ENCODE assay signal across 1 cellular context in the genomic region with DNA sequence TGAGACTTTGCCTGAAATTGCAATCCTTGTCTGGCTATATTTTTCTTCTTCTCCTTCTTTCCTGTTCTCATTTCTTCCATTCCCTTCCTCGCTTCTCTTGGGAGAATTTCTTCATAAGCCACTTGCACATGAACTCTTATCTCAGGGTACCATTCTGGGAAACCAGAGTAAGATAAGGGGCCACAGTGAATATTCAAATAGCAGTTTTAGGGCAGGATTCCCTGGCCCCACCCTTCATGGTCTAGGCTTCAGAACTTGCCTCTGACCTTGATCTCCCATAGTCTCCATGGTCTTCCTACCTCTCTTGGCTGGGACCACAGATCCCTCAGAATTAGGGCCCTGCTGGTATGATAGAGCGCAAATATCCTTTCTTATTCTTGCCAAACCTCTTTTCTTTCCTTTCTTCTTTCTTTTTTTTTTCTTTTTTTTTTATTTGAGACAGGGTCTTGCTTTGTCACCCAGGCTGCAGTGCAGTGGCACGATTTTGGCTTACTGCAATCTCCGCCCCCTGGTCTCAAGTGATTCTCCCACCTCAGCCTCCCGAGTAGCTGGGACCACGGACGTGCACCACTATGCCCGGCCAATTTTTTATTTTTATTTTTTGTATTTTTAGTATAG.
TF ChIP-seq lines count a peak whose summit lies in the region.

No MANE protein-coding gene starts in this region.

TF ChIP-seq in K562, 482 proteins besides CTCF, POLR2A, EP300 and RAD21 (continued from another document and continues in another):
- TF ChIP-seq CAMTA2 (CRISPR knock-in tag; conservative IDR thresholded peaks at IDR 0.05) = no peak
- TF ChIP-seq, protein P1, sequence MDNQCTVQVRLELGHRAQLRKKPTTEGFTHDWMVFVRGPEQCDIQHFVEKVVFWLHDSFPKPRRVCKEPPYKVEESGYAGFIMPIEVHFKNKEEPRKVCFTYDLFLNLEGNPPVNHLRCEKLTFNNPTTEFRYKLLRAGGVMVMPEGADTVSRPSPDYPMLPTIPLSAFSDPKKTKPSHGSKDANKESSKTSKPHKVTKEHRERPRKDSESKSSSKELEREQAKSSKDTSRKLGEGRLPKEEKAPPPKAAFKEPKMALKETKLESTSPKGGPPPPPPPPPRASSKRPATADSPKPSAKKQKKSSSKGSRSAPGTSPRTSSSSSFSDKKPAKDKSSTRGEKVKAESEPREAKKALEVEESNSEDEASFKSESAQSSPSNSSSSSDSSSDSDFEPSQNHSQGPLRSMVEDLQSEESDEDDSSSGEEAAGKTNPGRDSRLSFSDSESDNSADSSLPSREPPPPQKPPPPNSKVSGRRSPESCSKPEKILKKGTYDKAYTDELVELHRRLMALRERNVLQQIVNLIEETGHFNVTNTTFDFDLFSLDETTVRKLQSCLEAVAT (IDR thresholded peaks at IDR 0.05) = peak; percentile 12 to 71; a peak in 1 of 4 replicates
- no peak for TF ChIP-seq NR1H2 (CRISPR knock-in tag; IDR thresholded peaks at IDR 0.05)
- TF ChIP-seq, protein P2, sequence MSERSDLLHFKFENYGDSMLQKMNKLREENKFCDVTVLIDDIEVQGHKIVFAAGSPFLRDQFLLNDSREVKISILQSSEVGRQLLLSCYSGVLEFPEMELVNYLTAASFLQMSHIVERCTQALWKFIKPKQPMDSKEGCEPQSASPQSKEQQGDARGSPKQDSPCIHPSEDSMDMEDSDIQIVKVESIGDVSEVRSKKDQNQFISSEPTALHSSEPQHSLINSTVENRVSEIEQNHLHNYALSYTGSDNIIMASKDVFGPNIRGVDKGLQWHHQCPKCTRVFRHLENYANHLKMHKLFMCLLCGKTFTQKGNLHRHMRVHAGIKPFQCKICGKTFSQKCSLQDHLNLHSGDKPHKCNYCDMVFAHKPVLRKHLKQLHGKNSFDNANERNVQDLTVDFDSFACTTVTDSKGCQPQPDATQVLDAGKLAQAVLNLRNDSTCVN (CRISPR knock-in tag; IDR thresholded peaks at IDR 0.05) = no peak
- no peak for TF ChIP-seq BDP1 (IDR thresholded peaks at IDR 0.05; ENCODE audit: insufficient read depth, insufficient read length)
- no peak for TF ChIP-seq CBX2 (IDR thresholded peaks at IDR 0.05; ENCODE audit: insufficient read depth, low read length, poor library complexity, severe bottlenecking)
- no peak for TF ChIP-seq MAFK (IDR thresholded peaks at IDR 0.05; ENCODE audit: low read length)
- no peak for TF ChIP-seq ZNF707 (CRISPR knock-in tag; conservative IDR thresholded peaks at IDR 0.05)
- no peak for TF ChIP-seq ZNF282 (CRISPR knock-in tag; IDR thresholded peaks at IDR 0.05)
- peak; percentile 68 for TF ChIP-seq EP400 (IDR thresholded peaks at IDR 0.05)
- no peak for TF ChIP-seq NR2C2 (CRISPR knock-in tag; IDR thresholded peaks at IDR 0.05)
- peak; percentile 86 for TF ChIP-seq NR2C2 (tag; IDR thresholded peaks at IDR 0.05)
- TF ChIP-seq MCM5 (IDR thresholded peaks at IDR 0.05; ENCODE audit: low read depth) = no peak
- TF ChIP-seq ZEB2 (IDR thresholded peaks at IDR 0.05) = 0 out of 2 replicates have a peak, but pooled peaks have one; percentile 66
- TF ChIP-seq, protein P3, sequence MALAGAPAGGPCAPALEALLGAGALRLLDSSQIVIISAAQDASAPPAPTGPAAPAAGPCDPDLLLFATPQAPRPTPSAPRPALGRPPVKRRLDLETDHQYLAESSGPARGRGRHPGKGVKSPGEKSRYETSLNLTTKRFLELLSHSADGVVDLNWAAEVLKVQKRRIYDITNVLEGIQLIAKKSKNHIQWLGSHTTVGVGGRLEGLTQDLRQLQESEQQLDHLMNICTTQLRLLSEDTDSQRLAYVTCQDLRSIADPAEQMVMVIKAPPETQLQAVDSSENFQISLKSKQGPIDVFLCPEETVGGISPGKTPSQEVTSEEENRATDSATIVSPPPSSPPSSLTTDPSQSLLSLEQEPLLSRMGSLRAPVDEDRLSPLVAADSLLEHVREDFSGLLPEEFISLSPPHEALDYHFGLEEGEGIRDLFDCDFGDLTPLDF (CRISPR knock-in tag; IDR thresholded peaks at IDR 0.05) = no peak
- TF ChIP-seq, protein P4, sequence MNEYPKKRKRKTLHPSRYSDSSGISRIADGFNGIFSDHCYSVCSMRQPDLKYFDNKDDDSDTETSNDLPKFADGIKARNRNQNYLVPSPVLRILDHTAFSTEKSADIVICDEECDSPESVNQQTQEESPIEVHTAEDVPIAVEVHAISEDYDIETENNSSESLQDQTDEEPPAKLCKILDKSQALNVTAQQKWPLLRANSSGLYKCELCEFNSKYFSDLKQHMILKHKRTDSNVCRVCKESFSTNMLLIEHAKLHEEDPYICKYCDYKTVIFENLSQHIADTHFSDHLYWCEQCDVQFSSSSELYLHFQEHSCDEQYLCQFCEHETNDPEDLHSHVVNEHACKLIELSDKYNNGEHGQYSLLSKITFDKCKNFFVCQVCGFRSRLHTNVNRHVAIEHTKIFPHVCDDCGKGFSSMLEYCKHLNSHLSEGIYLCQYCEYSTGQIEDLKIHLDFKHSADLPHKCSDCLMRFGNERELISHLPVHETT (CRISPR knock-in tag; conservative IDR thresholded peaks at IDR 0.05 in 1 of 2, IDR thresholded peaks at IDR 0.05 in 1 of 2) = peak in 1 of 2 experiments; percentile 57; a peak in 1 of 4 replicates
- no peak for TF ChIP-seq ZNF561 (CRISPR knock-in tag; conservative IDR thresholded peaks at IDR 0.05)
- no peak for TF ChIP-seq HMGN3 (IDR thresholded peaks at IDR 0.05; ENCODE audit: borderline replicate concordance, extremely low read depth, insufficient read length, low read depth, low read length)
- TF ChIP-seq PURB (CRISPR knock-in tag; IDR thresholded peaks at IDR 0.05; ENCODE audit: low read depth) = no peak
- TF ChIP-seq CEBPB (tag; IDR thresholded peaks at IDR 0.05) = peak; percentile 90
- no peak for TF ChIP-seq E4F1 (CRISPR knock-in tag; IDR thresholded peaks at IDR 0.05; ENCODE audit: borderline replicate concordance)
- no peak for TF ChIP-seq ZC3H11A (IDR thresholded peaks at IDR 0.05; ENCODE audit: low read depth, low read length)
- TF ChIP-seq, protein P5, sequence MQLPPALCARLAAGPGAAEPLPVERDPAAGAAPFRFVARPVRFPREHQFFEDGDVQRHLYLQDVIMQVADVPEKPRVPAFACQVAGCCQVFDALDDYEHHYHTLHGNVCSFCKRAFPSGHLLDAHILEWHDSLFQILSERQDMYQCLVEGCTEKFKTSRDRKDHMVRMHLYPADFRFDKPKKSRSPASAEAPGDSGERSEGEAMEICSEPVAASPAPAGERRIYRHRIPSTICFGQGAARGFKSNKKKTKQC (CRISPR knock-in tag; IDR thresholded peaks at IDR 0.05) = no peak
- TF ChIP-seq CEBPG (CRISPR knock-in tag; IDR thresholded peaks at IDR 0.05) = no peak
- peak; percentile 52 to 73; a peak in 3 of 4 replicates for TF ChIP-seq CEBPG (tag; conservative IDR thresholded peaks at IDR 0.05 in 1 of 2, IDR thresholded peaks at IDR 0.05 in 1 of 2)
- no peak for TF ChIP-seq ATF3 (IDR thresholded peaks at IDR 0.05)
- no peak; the same call in 1 of the 2 replicates for TF ChIP-seq ATF3 (CRISPR knock-in tag; conservative IDR thresholded peaks at IDR 0.05)
- TF ChIP-seq, protein P6, sequence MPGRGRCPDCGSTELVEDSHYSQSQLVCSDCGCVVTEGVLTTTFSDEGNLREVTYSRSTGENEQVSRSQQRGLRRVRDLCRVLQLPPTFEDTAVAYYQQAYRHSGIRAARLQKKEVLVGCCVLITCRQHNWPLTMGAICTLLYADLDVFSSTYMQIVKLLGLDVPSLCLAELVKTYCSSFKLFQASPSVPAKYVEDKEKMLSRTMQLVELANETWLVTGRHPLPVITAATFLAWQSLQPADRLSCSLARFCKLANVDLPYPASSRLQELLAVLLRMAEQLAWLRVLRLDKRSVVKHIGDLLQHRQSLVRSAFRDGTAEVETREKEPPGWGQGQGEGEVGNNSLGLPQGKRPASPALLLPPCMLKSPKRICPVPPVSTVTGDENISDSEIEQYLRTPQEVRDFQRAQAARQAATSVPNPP (IDR thresholded peaks at IDR 0.05; ENCODE audit: borderline replicate concordance, insufficient read depth, insufficient read length) = no peak
- no peak for TF ChIP-seq TAF7 (tag; IDR thresholded peaks at IDR 0.05)
- 0 out of 2 replicates have a peak, but pooled peaks have one; percentile 50 for TF ChIP-seq RNF2 (IDR thresholded peaks at IDR 0.05)
- TF ChIP-seq KHSRP (IDR thresholded peaks at IDR 0.05) = no peak
- no peak for TF ChIP-seq NELFE (IDR thresholded peaks at IDR 0.05; ENCODE audit: insufficient read depth, insufficient read length)
- peak; percentile 67; the same call in 1 of the 2 replicates for TF ChIP-seq KLF6 (CRISPR knock-in tag; IDR thresholded peaks at IDR 0.05; ENCODE audit: borderline replicate concordance)
- peak; percentile 90 for TF ChIP-seq KLF16 (IDR thresholded peaks at IDR 0.05)
- TF ChIP-seq ZBTB11 (CRISPR knock-in tag; IDR thresholded peaks at IDR 0.05) = no peak
- TF ChIP-seq U2AF1 (optimal IDR thresholded peaks at IDR 0.05; ENCODE audit: low read depth, low read length) = no peak
- TF ChIP-seq ZNF184 (CRISPR knock-in tag; IDR thresholded peaks at IDR 0.05) = no peak
- TF ChIP-seq ZNF766 (CRISPR knock-in tag; conservative IDR thresholded peaks at IDR 0.05) = no peak
- TF ChIP-seq ZNF354B (CRISPR knock-in tag; IDR thresholded peaks at IDR 0.05) = no peak
- TF ChIP-seq, protein P7, sequence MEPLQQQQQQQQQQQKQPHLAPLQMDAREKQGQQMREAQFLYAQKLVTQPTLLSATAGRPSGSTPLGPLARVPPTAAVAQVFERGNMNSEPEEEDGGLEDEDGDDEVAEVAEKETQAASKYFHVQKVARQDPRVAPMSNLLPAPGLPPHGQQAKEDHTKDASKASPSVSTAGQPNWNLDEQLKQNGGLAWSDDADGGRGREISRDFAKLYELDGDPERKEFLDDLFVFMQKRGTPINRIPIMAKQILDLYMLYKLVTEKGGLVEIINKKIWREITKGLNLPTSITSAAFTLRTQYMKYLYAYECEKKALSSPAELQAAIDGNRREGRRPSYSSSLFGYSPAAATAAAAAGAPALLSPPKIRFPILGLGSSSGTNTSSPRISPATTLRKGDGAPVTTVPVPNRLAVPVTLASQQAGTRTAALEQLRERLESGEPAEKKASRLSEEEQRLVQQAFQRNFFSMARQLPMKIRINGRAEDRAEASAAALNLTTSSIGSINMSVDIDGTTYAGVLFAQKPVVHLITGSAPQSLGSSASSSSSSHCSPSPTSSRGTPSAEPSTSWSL (CRISPR knock-in tag; IDR thresholded peaks at IDR 0.05; ENCODE audit: borderline replicate concordance) = no peak
- no peak for TF ChIP-seq ZNF324 (CRISPR knock-in tag; IDR thresholded peaks at IDR 0.05)
- TF ChIP-seq, protein P8, sequence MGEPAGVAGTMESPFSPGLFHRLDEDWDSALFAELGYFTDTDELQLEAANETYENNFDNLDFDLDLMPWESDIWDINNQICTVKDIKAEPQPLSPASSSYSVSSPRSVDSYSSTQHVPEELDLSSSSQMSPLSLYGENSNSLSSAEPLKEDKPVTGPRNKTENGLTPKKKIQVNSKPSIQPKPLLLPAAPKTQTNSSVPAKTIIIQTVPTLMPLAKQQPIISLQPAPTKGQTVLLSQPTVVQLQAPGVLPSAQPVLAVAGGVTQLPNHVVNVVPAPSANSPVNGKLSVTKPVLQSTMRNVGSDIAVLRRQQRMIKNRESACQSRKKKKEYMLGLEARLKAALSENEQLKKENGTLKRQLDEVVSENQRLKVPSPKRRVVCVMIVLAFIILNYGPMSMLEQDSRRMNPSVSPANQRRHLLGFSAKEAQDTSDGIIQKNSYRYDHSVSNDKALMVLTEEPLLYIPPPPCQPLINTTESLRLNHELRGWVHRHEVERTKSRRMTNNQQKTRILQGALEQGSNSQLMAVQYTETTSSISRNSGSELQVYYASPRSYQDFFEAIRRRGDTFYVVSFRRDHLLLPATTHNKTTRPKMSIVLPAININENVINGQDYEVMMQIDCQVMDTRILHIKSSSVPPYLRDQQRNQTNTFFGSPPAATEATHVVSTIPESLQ (CRISPR knock-in tag; IDR thresholded peaks at IDR 0.05) = no peak
